In genomic region chr16:28880955-28881354, GRCh38 we compare ENCODE assay signal across 1 cellular context.
A peak's percentile ranks its signal among the peaks of the same experiment; 100 is the strongest.
TF ChIP-seq lines count a peak whose summit lies in the region.

No MANE protein-coding gene starts in this region.

TF ChIP-seq in HepG2, 621 proteins besides CTCF, POLR2A, EP300 and RAD21:
- TF ChIP-seq REPIN1 (CRISPR knock-in tag; IDR thresholded peaks at IDR 0.05; ENCODE audit: borderline replicate concordance, low read depth), result no peak
- no peak for TF ChIP-seq KLF13 (CRISPR knock-in tag; IDR thresholded peaks at IDR 0.05)
- TF ChIP-seq ZMYM3 (CRISPR knock-in tag; IDR thresholded peaks at IDR 0.05), result peak; percentile 44; the same call in 1 of the 2 replicates
- no peak for TF ChIP-seq ZNF230 (CRISPR knock-in tag; IDR thresholded peaks at IDR 0.05)
- no peak for TF ChIP-seq ZBTB10 (CRISPR knock-in tag; IDR thresholded peaks at IDR 0.05; ENCODE audit: borderline replicate concordance)
- no peak for TF ChIP-seq ZNF136 (CRISPR knock-in tag; IDR thresholded peaks at IDR 0.05; ENCODE audit: low read depth)
- no peak for TF ChIP-seq ZNF773 (CRISPR knock-in tag; IDR thresholded peaks at IDR 0.05; ENCODE audit: borderline replicate concordance)
- TF ChIP-seq, protein P1, sequence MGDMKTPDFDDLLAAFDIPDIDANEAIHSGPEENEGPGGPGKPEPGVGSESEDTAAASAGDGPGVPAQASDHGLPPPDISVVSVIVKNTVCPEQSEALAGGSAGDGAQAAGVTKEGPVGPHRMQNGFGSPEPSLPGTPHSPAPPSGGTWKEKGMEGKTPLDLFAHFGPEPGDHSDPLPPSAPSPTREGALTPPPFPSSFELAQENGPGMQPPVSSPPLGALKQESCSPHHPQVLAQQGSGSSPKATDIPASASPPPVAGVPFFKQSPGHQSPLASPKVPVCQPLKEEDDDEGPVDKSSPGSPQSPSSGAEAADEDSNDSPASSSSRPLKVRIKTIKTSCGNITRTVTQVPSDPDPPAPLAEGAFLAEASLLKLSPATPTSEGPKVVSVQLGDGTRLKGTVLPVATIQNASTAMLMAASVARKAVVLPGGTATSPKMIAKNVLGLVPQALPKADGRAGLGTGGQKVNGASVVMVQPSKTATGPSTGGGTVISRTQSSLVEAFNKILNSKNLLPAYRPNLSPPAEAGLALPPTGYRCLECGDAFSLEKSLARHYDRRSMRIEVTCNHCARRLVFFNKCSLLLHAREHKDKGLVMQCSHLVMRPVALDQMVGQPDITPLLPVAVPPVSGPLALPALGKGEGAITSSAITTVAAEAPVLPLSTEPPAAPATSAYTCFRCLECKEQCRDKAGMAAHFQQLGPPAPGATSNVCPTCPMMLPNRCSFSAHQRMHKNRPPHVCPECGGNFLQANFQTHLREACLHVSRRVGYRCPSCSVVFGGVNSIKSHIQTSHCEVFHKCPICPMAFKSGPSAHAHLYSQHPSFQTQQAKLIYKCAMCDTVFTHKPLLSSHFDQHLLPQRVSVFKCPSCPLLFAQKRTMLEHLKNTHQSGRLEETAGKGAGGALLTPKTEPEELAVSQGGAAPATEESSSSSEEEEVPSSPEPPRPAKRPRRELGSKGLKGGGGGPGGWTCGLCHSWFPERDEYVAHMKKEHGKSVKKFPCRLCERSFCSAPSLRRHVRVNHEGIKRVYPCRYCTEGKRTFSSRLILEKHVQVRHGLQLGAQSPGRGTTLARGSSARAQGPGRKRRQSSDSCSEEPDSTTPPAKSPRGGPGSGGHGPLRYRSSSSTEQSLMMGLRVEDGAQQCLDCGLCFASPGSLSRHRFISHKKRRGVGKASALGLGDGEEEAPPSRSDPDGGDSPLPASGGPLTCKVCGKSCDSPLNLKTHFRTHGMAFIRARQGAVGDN (CRISPR knock-in tag; IDR thresholded peaks at IDR 0.05), result no peak
- TF ChIP-seq CCAR2 (optimal IDR thresholded peaks at IDR 0.05; ENCODE audit: low read depth, low read length), result no peak
- no peak for TF ChIP-seq JARID2 (CRISPR knock-in tag; IDR thresholded peaks at IDR 0.05; ENCODE audit: insufficient replicate concordance)
- TF ChIP-seq ZNF629 (CRISPR knock-in tag; conservative IDR thresholded peaks at IDR 0.05), result peak; percentile 91
